21 cellular contexts compared by ENCODE assay signal in the genomic region with DNA sequence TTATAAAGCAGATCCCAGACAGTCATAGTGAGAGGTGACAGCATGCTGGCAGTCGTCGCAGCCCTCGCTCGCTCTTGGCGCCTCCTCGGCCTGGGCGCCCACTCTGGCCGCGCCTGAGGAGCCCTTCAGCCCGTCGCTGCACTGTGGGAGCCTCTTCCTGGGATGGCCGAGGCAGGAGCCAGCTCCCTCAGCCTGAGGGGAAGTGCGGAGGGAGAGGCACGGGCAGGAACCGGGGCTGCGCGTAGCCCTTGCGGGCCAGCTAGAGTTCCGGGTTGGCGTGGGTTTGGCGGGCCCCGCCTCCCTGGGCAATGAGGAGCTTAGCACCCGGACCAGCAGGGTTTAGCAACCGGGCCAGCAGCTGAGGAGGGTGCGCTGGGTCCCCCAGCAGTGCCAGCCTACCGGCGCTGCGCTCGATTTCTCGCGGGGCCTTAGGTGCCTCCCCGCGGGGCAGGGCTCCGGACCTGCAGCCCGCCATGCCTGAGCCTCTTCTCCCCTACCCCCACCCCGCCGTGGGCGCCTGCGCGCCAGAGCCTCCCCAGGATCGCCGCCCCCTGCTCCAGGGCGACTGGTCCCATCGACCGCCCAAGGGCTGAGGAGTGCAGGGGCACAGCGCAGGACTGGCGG.
DNase-seq lines count a peak whose midpoint lies in the region; ATAC-seq and TF ChIP-seq lines count a peak whose summit lies in the region.
"Had no signal": no experiment of that assay in that cellular context is flagged by ENCODE, and none has a peak within 500 bp of the region (broad histone marks: within the 10 kb centered on the region; RNA-seq: fewer than 3 reads in every experiment).

No MANE protein-coding gene starts in this region.

- H3K27ac ChIP-seq in CD8-positive, alpha-beta memory T cell (ENCODE audit: low read depth, low read length), result peak overlapping the region; percentile 49
- no peak overlapping the region for H3K27ac ChIP-seq in vagina

- intact Hi-C loops in posterior vena cava (cut with DNase I) (no loop called here), vagina (cut with DNase I) (no loop called here)

- no peaks in the 10 kb centered on the region for H3K27me3 ChIP-seq in CD8-positive, alpha-beta memory T cell (ENCODE audit: insufficient read depth, low read length, poor library complexity, severe bottlenecking)
- no peaks in the 10 kb centered on the region for H3K27me3 ChIP-seq in vagina
- H3K27me3 ChIP-seq: BE2C had no signal

- no peaks in the 10 kb centered on the region for H3K4me1 Mint-ChIP-seq in activated CD8-positive, alpha-beta memory T cell treated with anti-CD3 and anti-CD28 coated beads, Interleukin-2, amount 10 ng/mL, durations not matched to agents 7 days and 5 days
- peaks cover 0 to 5% (median 0%) of the 10 kb centered on the region in 3 donors for H3K4me1 Mint-ChIP-seq in CD8-positive, alpha-beta memory T cell

- no peaks in the 10 kb centered on the region for H3K9me3 ChIP-seq in CD8-positive, alpha-beta memory T cell (ENCODE audit: low read length)
- H3K9me3 ChIP-seq in vagina, result no peaks in the 10 kb centered on the region
- H3K9me3 ChIP-seq: BE2C had no signal

- no peak for TF ChIP-seq POLR2A in vagina (IDR thresholded peaks at IDR 0.05)

- H3K27me3 Mint-ChIP-seq in activated CD8-positive, alpha-beta memory T cell treated with anti-CD3 and anti-CD28 coated beads, Interleukin-2, amount 10 ng/mL, durations not matched to agents 7 days and 5 days, result no peaks in the 10 kb centered on the region
- H3K27me3 Mint-ChIP-seq in CD8-positive, alpha-beta memory T cell, result peaks cover 7 to 11% of the 10 kb centered on the region in 2 donors
- H3K27me3 Mint-ChIP-seq: CD4-positive, alpha-beta T cell had no signal

- H3K4me1 ChIP-seq in CD8-positive, alpha-beta memory T cell (ENCODE audit: insufficient read depth, low read length), result no peaks in the 10 kb centered on the region
- H3K4me1 ChIP-seq in vagina, result no peaks in the 10 kb centered on the region

- H3K9me3 Mint-ChIP-seq in activated CD8-positive, alpha-beta memory T cell treated with anti-CD3 and anti-CD28 coated beads, Interleukin-2, amount 10 ng/mL, durations not matched to agents 7 days and 5 days (ENCODE audit: low read depth), result peaks cover 2% of the 10 kb centered on the region
- peaks cover 0 to 5% (median 0%) of the 10 kb centered on the region in 5 donors for H3K9me3 Mint-ChIP-seq in CD8-positive, alpha-beta memory T cell

- H3K36me3 ChIP-seq in CD8-positive, alpha-beta memory T cell (ENCODE audit: insufficient read depth, low read length), result no peaks in the 10 kb centered on the region
- H3K36me3 ChIP-seq in vagina, result no peaks in the 10 kb centered on the region
- H3K36me3 ChIP-seq: BE2C had no signal

- no peak overlapping the region for H3K4me3 Mint-ChIP-seq in activated CD8-positive, alpha-beta memory T cell treated with anti-CD3 and anti-CD28 coated beads, Interleukin-2, amount 10 ng/mL, durations not matched to agents 7 days and 5 days
- H3K4me3 Mint-ChIP-seq in CD8-positive, alpha-beta memory T cell, result no peak overlapping the region

- TF ChIP-seq CTCF in vagina (IDR thresholded peaks at IDR 0.05), result no peak

- H3K4me3 ChIP-seq in CD8-positive, alpha-beta memory T cell (ENCODE audit: low read length), result no peak overlapping the region
- no peak overlapping the region for H3K4me3 ChIP-seq in vagina

- H3K36me3 Mint-ChIP-seq in activated CD8-positive, alpha-beta memory T cell treated with anti-CD3 and anti-CD28 coated beads, Interleukin-2, amount 10 ng/mL, durations not matched to agents 7 days and 5 days, result no peaks in the 10 kb centered on the region
- H3K36me3 Mint-ChIP-seq in CD8-positive, alpha-beta memory T cell, result peaks cover 0 to 5% (median 0%) of the 10 kb centered on the region in 3 donors

- CTCF ChIA-PET in activated CD8-positive, alpha-beta memory T cell treated with anti-CD3 and anti-CD28 coated beads, Interleukin-2, amount 10 ng/mL, durations not matched to agents 7 days and 5 days (lab: Charles Lee), result interaction anchor here (1.2 kb wide), 1 partner anchor 65 kb away, joined by 3 read pairs; no protein-coding TSS in a partner anchor
- CTCF ChIA-PET in CD8-positive, alpha-beta memory T cell (lab: Charles Lee), result no interaction called here

- POLR2A ChIA-PET in CD8-positive, alpha-beta memory T cell (lab: Charles Lee), result no interaction called here

- peak; percentile 39 for DNase-seq in activated CD8-positive, alpha-beta memory T cell treated with anti-CD3 and anti-CD28 coated beads, Interleukin-2, amount 50 U/mL, for 4 hours
- no peak for DNase-seq in activated CD8-positive, alpha-beta memory T cell treated with anti-CD3 and anti-CD28 coated beads, Interleukin-2, amount 10 ng/mL, durations not matched to agents 7 days and 5 days
- DNase-seq in CD8-positive, alpha-beta memory T cell, result no peak
- DNase-seq in activated T-cell treated with anti-CD3 and anti-CD28 coated beads, Interleukin-2, amount 50 U/mL, for 48 hours, result peak; percentile 43 to 56
- DNase-seq in posterior vena cava (ENCODE audit: low spot score) (peak; percentile 78), vagina (ENCODE audit: extremely low spot score in 2 of 2) (no peak), mesenteric fat pad (ENCODE audit: low spot score) (no peak)
- DNase-seq in activated CD4-positive, alpha-beta T cell treated with anti-CD3 and anti-CD28 coated beads, Interleukin-2, amount 50 U/mL, for 48 hours, result no peak
- DNase-seq: 8988T, BE2C, Calu3, DMS53, HCEC 1CT, KBM-7, MV-4-11, NCI-H1417 treated with DMSO at 0.1 percent for 48 hours, NCI-H1930, NCI-H446, NCI-H748 treated with DMSO at 0.1 percent for 48 hours, OCI-M1 had no signal

- H3K27ac Mint-ChIP-seq in activated CD8-positive, alpha-beta memory T cell treated with anti-CD3 and anti-CD28 coated beads, Interleukin-2, amount 10 ng/mL, durations not matched to agents 7 days and 5 days, result no peak overlapping the region
- H3K27ac Mint-ChIP-seq in CD8-positive, alpha-beta memory T cell, result no peak overlapping the region
- H3K27ac Mint-ChIP-seq: CD4-positive, alpha-beta T cell had no signal

- ATAC-seq in activated CD8-positive, alpha-beta memory T cell treated with anti-CD3 and anti-CD28 coated beads, Interleukin-2, amount 10 ng/mL, durations not matched to agents 7 days and 5 days, result no peak

Comparison
In these comparisons a context has a peak if more than half of its experiments do, and no peak if none do; other contexts are left out.
1. DNase-seq: peak in activated CD8-positive, alpha-beta memory T cell treated with anti-CD3 and anti-CD28 coated beads, Interleukin-2, amount 50 U/mL, for 4 hours (single experiment), activated T-cell treated with anti-CD3 and anti-CD28 coated beads, Interleukin-2, amount 50 U/mL, for 48 hours (2 of 2) and posterior vena cava (single experiment); none in activated CD8-positive, alpha-beta memory T cell treated with anti-CD3 and anti-CD28 coated beads, Interleukin-2, amount 10 ng/mL, durations not matched to agents 7 days and 5 days (single experiment), CD8-positive, alpha-beta memory T cell (0 of 5), activated CD4-positive, alpha-beta T cell treated with anti-CD3 and anti-CD28 coated beads, Interleukin-2, amount 50 U/mL, for 48 hours (0 of 2), vagina (0 of 2) and mesenteric fat pad (single experiment).